Comparison of ENCODE assay signal across 9 cellular contexts in genomic region chr4:40576651-40577480, GRCh38. TPM values are rescaled to one million over a fixed set of nuclear protein-coding genes. Genes with fewer than 3 reads are reported as not detected.
DNase-seq lines count a peak whose midpoint lies in the region; ATAC-seq and TF ChIP-seq lines count a peak whose summit lies in the region.
"Had no signal": no experiment of that assay in that cellular context is flagged by ENCODE, and none has a peak within 500 bp of the region (broad histone marks: within the 10 kb centered on the region; RNA-seq: fewer than 3 reads in every experiment).

No MANE protein-coding gene starts in this region.

- H2AK5ac ChIP-seq in mesenchymal stem cell (ENCODE audit: low read length, severe bottlenecking), result no peak overlapping the region

- POLR2A ChIA-PET in Panc1 (lab: Charles Lee), result interaction anchor here (0.6 kb wide), 1 partner anchor 175 kb away, joined by 4 read pairs; no protein-coding TSS in a partner anchor

- H3K9me3 ChIP-seq in Panc1 (ENCODE audit: control insufficient read depth, insufficient read depth, low read depth, low read length), result no peaks in the 10 kb centered on the region
- H3K9me3 ChIP-seq in mesenchymal stem cell (ENCODE audit: control insufficient read depth, low read length), result no peaks in the 10 kb centered on the region
- H3K9me3 ChIP-seq in upper lobe of right lung, result no peaks in the 10 kb centered on the region

- H3K14ac ChIP-seq in mesenchymal stem cell (ENCODE audit: low read length in 2 of 2), result no peak overlapping the region

- H3K4me3 ChIP-seq in Panc1 (ENCODE audit: low read depth in 2 of 2, low read length in 2 of 2) (peak overlapping the region in 1 of 2 experiments; percentile 34; a peak in 2 of 4 replicates), dorsolateral prefrontal cortex (peak overlapping the region in 2 of 59 donors; percentile 2 to 9), mesenchymal stem cell (ENCODE audit: insufficient read depth in 1 of 2, low read depth in 1 of 2, low read length in 2 of 2) (peak overlapping the region in 1 of 2 experiments; percentile 0), upper lobe of right lung (peak overlapping the region; percentile 8)

- peak overlapping the region; percentile 92 for H2BK15ac ChIP-seq in mesenchymal stem cell (ENCODE audit: low read depth, poor library complexity, severe bottlenecking)

- no peak overlapping the region for H3K23ac ChIP-seq in mesenchymal stem cell (ENCODE audit: low read length in 2 of 2)

- peak overlapping the region; percentile 72 to 85 for H3K18ac ChIP-seq in mesenchymal stem cell (ENCODE audit: low read depth in 1 of 2, low read length in 2 of 2)

- intact Hi-C loops in Panc1 (cut with micrococcal nuclease; ENCODE audit: unreplicated experiment), result no loop called here
- intact Hi-C loops in dorsolateral prefrontal cortex (cut with DNase I), result no loop called here
- intact Hi-C loops in upper lobe of right lung (cut with DNase I), result no loop called here

- peak overlapping the region; percentile 41 to 82 for H3K4ac ChIP-seq in mesenchymal stem cell (ENCODE audit: low read depth in 1 of 2, low read length in 2 of 2)

- BruUV-seq in Panc1 (replicated peaks; lab: Mats Ljungman, UMichigan), result no TSS peak

- H4K91ac ChIP-seq in mesenchymal stem cell (ENCODE audit: low read length), result peak overlapping the region; percentile 95

- peak overlapping the region; percentile 85 for H3K9ac ChIP-seq in mesenchymal stem cell (ENCODE audit: low read length)

- in situ Hi-C loops in Panc1 (cut with HindIII; ENCODE audit: low pct_unique_long_range_greater_than_20kb, low sequenced_read_pairs), result no loop called here

- H3K27me3 ChIP-seq in Panc1 (ENCODE audit: control insufficient read depth, insufficient read depth, low read length) (no peaks in the 10 kb centered on the region), dorsolateral prefrontal cortex (no peaks in the 10 kb centered on the region), mesenchymal stem cell (ENCODE audit: control insufficient read depth in 1 of 2, insufficient read depth in 1 of 2, low read length in 2 of 2) (no peaks in the 10 kb centered on the region), upper lobe of right lung (no peaks in the 10 kb centered on the region)

- no peaks in the 10 kb centered on the region for H3K36me3 ChIP-seq in Panc1 (ENCODE audit: control insufficient read depth, insufficient read depth, low read length)
- no peaks in the 10 kb centered on the region for H3K36me3 ChIP-seq in mesenchymal stem cell (ENCODE audit: control insufficient read depth in 1 of 2, insufficient read depth in 2 of 2, low read depth in 1 of 2, low read length in 2 of 2)
- H3K36me3 ChIP-seq in upper lobe of right lung, result no peaks in the 10 kb centered on the region

- H2AFZ ChIP-seq in mesenchymal stem cell (ENCODE audit: low read depth, low read length), result no peak overlapping the region

- ATAC-seq in GM21367 (IDR thresholded peaks at IDR 0.05; ENCODE audit: unreplicated experiment) (peak; percentile 59), HG03565 (IDR thresholded peaks at IDR 0.05; ENCODE audit: unreplicated experiment) (peak; percentile 45), Panc1 (peak; percentile 85), upper lobe of right lung (peak; percentile 98)

- peak overlapping the region; percentile 59; the same call in 1 of the 2 replicates for H3K27ac ChIP-seq in Panc1 (ENCODE audit: low read length)
- peak overlapping the region in 14 of 59 donors; percentile 4 to 49 (median 28) for H3K27ac ChIP-seq in dorsolateral prefrontal cortex
- peak overlapping the region; percentile 92 for H3K27ac ChIP-seq in mesenchymal stem cell (ENCODE audit: low read length, poor library complexity, severe bottlenecking)
- H3K27ac ChIP-seq in upper lobe of right lung, result peak overlapping the region; percentile 86

- peak overlapping the region; percentile 48 for H2BK5ac ChIP-seq in mesenchymal stem cell (ENCODE audit: low read depth, low read length, poor library complexity, severe bottlenecking)

- peaks cover 16% of the 10 kb centered on the region for H3K4me1 ChIP-seq in Panc1 (ENCODE audit: control insufficient read depth, insufficient read depth, low read length)
- peaks cover 12% of the 10 kb centered on the region for H3K4me1 ChIP-seq in mesenchymal stem cell (ENCODE audit: control insufficient read depth, insufficient read depth, low read depth, low read length)
- peaks cover 34% of the 10 kb centered on the region for H3K4me1 ChIP-seq in upper lobe of right lung

- peak; percentile 33 for DNase-seq in NCI-H146 (lab: John Stamatoyannopoulos, UW)
- DNase-seq in NCI-H146 treated with DMSO at 0.1 percent for 48 hours (lab: John Stamatoyannopoulos, UW; ENCODE audit: unreplicated experiment), result no peak
- DNase-seq in Panc1 (ENCODE audit: low read depth, low spot score), result peak; percentile 73
- peak in 7 of 10 donors; percentile 12 to 56 (median 43) for DNase-seq in dorsolateral prefrontal cortex
- DNase-seq in mesenchymal stem cell, result peak; percentile 97
- peak; percentile 93 for DNase-seq in upper lobe of right lung

- peaks cover 5% of the 10 kb centered on the region for H3K79me1 ChIP-seq in mesenchymal stem cell (replicated peaks; ENCODE audit: low read length, poor library complexity, severe bottlenecking)

- H2BK120ac ChIP-seq in mesenchymal stem cell (ENCODE audit: low read depth, low read length), result peak overlapping the region; percentile 73

- peak overlapping the region; percentile 99 for H4K8ac ChIP-seq in mesenchymal stem cell (ENCODE audit: low read length)

- peak overlapping the region; percentile 54 to 84 for H2BK12ac ChIP-seq in mesenchymal stem cell (ENCODE audit: low read length in 2 of 2)

- H3K4me2 ChIP-seq in mesenchymal stem cell (ENCODE audit: low read length, poor library complexity, severe bottlenecking), result peak overlapping the region; percentile 53

- 44% methylated on average over 5 of the region's 7 CpGs for WGBS in mesenchymal stem cell

- CTCF ChIA-PET in Panc1 (lab: Charles Lee), result no interaction called here

- no peak for TF ChIP-seq CTCF in Panc1 (IDR thresholded peaks at IDR 0.05)
- TF ChIP-seq CTCF in dorsolateral prefrontal cortex (IDR thresholded peaks at IDR 0.05 in 54 of 56, conservative IDR thresholded peaks at IDR 0.05 in 2 of 56; ENCODE audit: low read depth in 1 of 56, partially characterized antibody in 56 of 56), result no peak
- TF ChIP-seq CTCF in upper lobe of right lung (IDR thresholded peaks at IDR 0.05), result no peak

RNA-seq across cellular contexts. Expression of gene RBM47, which starts 52.8 kb away (rescaled TPM):
- total RNA-seq in Panc1 (2021; ENCODE audit: unreplicated experiment) (2.0 TPM), dorsolateral prefrontal cortex (10 to 100 TPM in 4 of 120 experiments, 1 to 10 TPM in 112, under 1 TPM in 4; 0.47 to 18.9 (median 3.2) TPM), upper lobe of right lung (105 TPM)
- 1.8 TPM for polyA plus RNA-seq in Panc1 (2012; ENCODE audit: insufficient read length)
- polyA plus RNA-seq in mesenchymal stem cell (2013, experiment 1 of 2), result 3.9 TPM
- 3.8 TPM for polyA plus RNA-seq in mesenchymal stem cell (2013, experiment 2 of 2)
- total RNA-seq: lung microvascular endothelial cell had no signal

Comparison
In these comparisons a context has a peak if more than half of its experiments do, and no peak if none do; other contexts are left out.
1. ATAC-seq: peak in every context shown above with its lines; median percentile 98 in upper lobe of right lung; 85 in Panc1; 59 in GM21367; 45 in HG03565.